Comparison of ENCODE assay signal across 26 cellular contexts in genomic region chr12:110762891-110763290, GRCh38. TPM values are rescaled to one million over a fixed set of nuclear protein-coding genes. Genes with fewer than 3 reads are reported as not detected.
DNase-seq lines count a peak whose midpoint lies in the region; ATAC-seq, FAIRE-seq and TF ChIP-seq lines count a peak whose summit lies in the region.
"Had no signal": no experiment of that assay in that cellular context is flagged by ENCODE, and none has a peak within 500 bp of the region (broad histone marks: within the 10 kb centered on the region; RNA-seq: fewer than 3 reads in every experiment).

No MANE protein-coding gene starts in this region.

- no peak overlapping the region for H2BK5ac ChIP-seq in H1 (ENCODE audit: low read depth, low read length)

- no peak overlapping the region for H3K14ac ChIP-seq in H1 (ENCODE audit: insufficient read length)

- no peak overlapping the region for H3K23ac ChIP-seq in H1 (ENCODE audit: insufficient read length)

- peaks cover 2% of the 10 kb centered on the region for H3K4me1 Mint-ChIP-seq in activated naive CD4-positive, alpha-beta T cell treated with anti-CD3 and anti-CD28 coated beads, Interleukin-2, amount 10 ng/mL, durations not matched to agents 7 days and 5 days
- peaks cover 15% of the 10 kb centered on the region for H3K4me1 Mint-ChIP-seq in activated naive CD4-positive, alpha-beta T cell treated with anti-CD3 and anti-CD28 coated beads for 36 hours (ENCODE audit: low read depth)

- H3K36me3 Mint-ChIP-seq in activated naive CD4-positive, alpha-beta T cell treated with anti-CD3 and anti-CD28 coated beads, Interleukin-2, amount 10 ng/mL, durations not matched to agents 7 days and 5 days = no peaks in the 10 kb centered on the region
- no peaks in the 10 kb centered on the region for H3K36me3 Mint-ChIP-seq in activated naive CD4-positive, alpha-beta T cell treated with anti-CD3 and anti-CD28 coated beads for 36 hours (ENCODE audit: low read depth)
- H3K36me3 Mint-ChIP-seq: brain had no signal

- H3K9me3 ChIP-seq in Karpas-422 (ENCODE audit: low read length) (no peaks in the 10 kb centered on the region), H1 (ENCODE audit: insufficient read depth in 2 of 2, low read depth in 1 of 2, low read length in 1 of 2) (no peaks in the 10 kb centered on the region), osteoblast (ENCODE audit: low read depth, low read length) (no peaks in the 10 kb centered on the region)
- H3K9me3 ChIP-seq: adrenal gland; BLaER1 treated with 17β-estradiol and CSF1 and Interleukin-3, amounts not matched to agents 10 nM and 100 nM; gastroesophageal sphincter; neutrophil; prostate gland; sigmoid colon; upper lobe of left lung had no signal

- H3K27ac ChIP-seq in Karpas-422 (ENCODE audit: low read length) (no peak overlapping the region), H1 (ENCODE audit: low read depth, low read length) (no peak overlapping the region), osteoblast (ENCODE audit: low read depth, low read length) (no peak overlapping the region)
- H3K27ac ChIP-seq: adrenal gland; BLaER1 treated with 17β-estradiol and CSF1 and Interleukin-3, amounts not matched to agents 10 nM and 100 nM; dorsolateral prefrontal cortex; gastroesophageal sphincter; neutrophil; prostate gland; sigmoid colon; upper lobe of left lung had no signal

- H3K4me1 ChIP-seq in Karpas-422 (ENCODE audit: low read length) (peaks cover 11% of the 10 kb centered on the region; the same call in 1 of the 2 replicates), H1 (replicated peaks in 1 of 4; ENCODE audit: control insufficient read depth in 3 of 4, insufficient read depth in 4 of 4, low read length in 3 of 4) (no peaks in the 10 kb centered on the region), osteoblast (ENCODE audit: insufficient read depth, low read length) (no peaks in the 10 kb centered on the region)
- H3K4me1 ChIP-seq: gastroesophageal sphincter, prostate gland, sigmoid colon, upper lobe of left lung had no signal

- POLR2A ChIA-PET in H1 (lab: Charles Lee; ENCODE audit: partially characterized antibody) = no interaction called here

- H3K4me3 Mint-ChIP-seq in activated naive CD4-positive, alpha-beta T cell treated with anti-CD3 and anti-CD28 coated beads, Interleukin-2, amount 10 ng/mL, durations not matched to agents 7 days and 5 days = no peak overlapping the region
- no peak overlapping the region for H3K4me3 Mint-ChIP-seq in activated naive CD4-positive, alpha-beta T cell treated with anti-CD3 and anti-CD28 coated beads for 36 hours
- H3K4me3 Mint-ChIP-seq: brain had no signal

- no peaks in the 10 kb centered on the region for H4K20me1 ChIP-seq in Karpas-422 (ENCODE audit: insufficient read depth, low read depth, low read length)
- H4K20me1 ChIP-seq in H1 (replicated peaks in 1 of 2; ENCODE audit: control insufficient read depth in 1 of 2, insufficient read depth in 2 of 2, low read length in 2 of 2) = no peaks in the 10 kb centered on the region
- no peaks in the 10 kb centered on the region for H4K20me1 ChIP-seq in osteoblast (ENCODE audit: insufficient read depth, low read length)
- H4K20me1 ChIP-seq: BLaER1 treated with 17β-estradiol and CSF1 and Interleukin-3, amounts not matched to agents 10 nM and 100 nM had no signal

- H3K9ac ChIP-seq in Karpas-422 (ENCODE audit: low read length) (no peak overlapping the region), H1 (replicated peaks in 1 of 4; ENCODE audit: extremely low read depth in 1 of 4, low read depth in 3 of 4, low read length in 3 of 4) (no peak overlapping the region)
- H3K9ac ChIP-seq: BLaER1 treated with 17β-estradiol and CSF1 and Interleukin-3, amounts not matched to agents 10 nM and 100 nM had no signal

- no peak overlapping the region for H3K4ac ChIP-seq in H1 (replicated peaks; ENCODE audit: insufficient read length, low read depth, low read length)

- H4K5ac ChIP-seq in H1 (ENCODE audit: insufficient read length, low read depth, low read length) = no peak overlapping the region

- no peak for FAIRE-seq in H1 (lab: Jason Lieb, UNC)

- H3K9me2 ChIP-seq in Karpas-422 (replicated peaks; ENCODE audit: insufficient read depth, low read length) = no peaks in the 10 kb centered on the region

- no peak overlapping the region for H2BK20ac ChIP-seq in H1 (ENCODE audit: low read length)

- TF ChIP-seq POLR2A in H1 (IDR thresholded peaks at IDR 0.05; ENCODE audit: control extremely low read depth in 1 of 2, low read depth in 2 of 2, low read length in 2 of 2) = no peak

- TF ChIP-seq EP300 in H1 (IDR thresholded peaks at IDR 0.05; ENCODE audit: borderline replicate concordance in 1 of 2, low read depth in 2 of 2, low read length in 2 of 2) = no peak

- H2AFZ ChIP-seq in Karpas-422 (ENCODE audit: low read length) = peak overlapping the region; percentile 55; the same call in 1 of the 2 replicates
- H2AFZ ChIP-seq in H1 (ENCODE audit: low read length) = peak overlapping the region; percentile 67
- no peak overlapping the region for H2AFZ ChIP-seq in osteoblast (ENCODE audit: low read length)

- WGBS in H1 (ENCODE audit: extremely low coverage in 1 of 2, insufficient coverage in 1 of 2, insufficient read length in 1 of 2, insufficient replicate concordance in 2 of 2, low coverage in 1 of 2, low lambda C conversion rate in 2 of 2, missing lambda C conversion rate in 1 of 2), 2 experiments = 88% methylated on average over 3 of the region's 3 CpGs; no CpG with 5 or more reads in 1 of the 2 experiments

- peaks cover 12% of the 10 kb centered on the region for H3K27me3 Mint-ChIP-seq in activated naive CD4-positive, alpha-beta T cell treated with anti-CD3 and anti-CD28 coated beads, Interleukin-2, amount 10 ng/mL, durations not matched to agents 7 days and 5 days
- H3K27me3 Mint-ChIP-seq in activated naive CD4-positive, alpha-beta T cell treated with anti-CD3 and anti-CD28 coated beads for 36 hours (ENCODE audit: low read depth) = no peaks in the 10 kb centered on the region
- H3K27me3 Mint-ChIP-seq: brain had no signal

- H3K4me3 ChIP-seq in Karpas-422 (ENCODE audit: low read length) (no peak overlapping the region), H1 (ENCODE audit: extremely low read depth in 1 of 4, insufficient read depth in 2 of 4, low read depth in 3 of 4, low read length in 4 of 4) (no peak overlapping the region), osteoblast (ENCODE audit: insufficient read depth, low read length) (no peak overlapping the region)
- H3K4me3 ChIP-seq: adrenal gland; BLaER1 treated with 17β-estradiol and CSF1 and Interleukin-3, amounts not matched to agents 10 nM and 100 nM; dorsolateral prefrontal cortex; gastroesophageal sphincter; prostate gland; sigmoid colon; upper lobe of left lung had no signal

- TF ChIP-seq CTCF in H1 (IDR thresholded peaks at IDR 0.05; ENCODE audit: control extremely low read depth in 1 of 3, insufficient read depth in 1 of 3, low read depth in 1 of 3, low read length in 3 of 3) (no peak), osteoblast (IDR thresholded peaks at IDR 0.05; ENCODE audit: extremely low read depth, low read depth, low read length) (no peak)

- H3K79me2 ChIP-seq in Karpas-422 (ENCODE audit: low read length) = no peaks in the 10 kb centered on the region
- H3K79me2 ChIP-seq in H1 (ENCODE audit: control insufficient read depth in 1 of 2, insufficient read depth in 2 of 2, low read length in 2 of 2) = no peaks in the 10 kb centered on the region
- no peaks in the 10 kb centered on the region for H3K79me2 ChIP-seq in osteoblast (ENCODE audit: insufficient read depth, low read length)

- no peak overlapping the region for H2BK120ac ChIP-seq in H1 (replicated peaks; ENCODE audit: low read depth, low read length)

- no peak overlapping the region for H3K18ac ChIP-seq in H1 (ENCODE audit: extremely low read depth, low read length)

- peak overlapping the region; percentile 60 for H3K27ac Mint-ChIP-seq in activated naive CD4-positive, alpha-beta T cell treated with anti-CD3 and anti-CD28 coated beads, Interleukin-2, amount 10 ng/mL, durations not matched to agents 7 days and 5 days
- no peak overlapping the region for H3K27ac Mint-ChIP-seq in activated naive CD4-positive, alpha-beta T cell treated with anti-CD3 and anti-CD28 coated beads for 36 hours
- H3K27ac Mint-ChIP-seq: brain had no signal

- H3K36me3 ChIP-seq in Karpas-422 (ENCODE audit: insufficient read depth, low read length) (no peaks in the 10 kb centered on the region), H1 (ENCODE audit: control insufficient read depth in 2 of 4, insufficient read depth in 4 of 4, low read length in 3 of 4) (no peaks in the 10 kb centered on the region), osteoblast (ENCODE audit: insufficient read depth, low read length) (no peaks in the 10 kb centered on the region)
- H3K36me3 ChIP-seq: adrenal gland; BLaER1 treated with 17β-estradiol and CSF1 and Interleukin-3, amounts not matched to agents 10 nM and 100 nM; gastroesophageal sphincter; neutrophil; prostate gland; sigmoid colon; upper lobe of left lung had no signal

- H3K4me2 ChIP-seq in Karpas-422 (ENCODE audit: low read depth, low read length, poor library complexity, severe bottlenecking) = no peak overlapping the region
- H3K4me2 ChIP-seq in H1 (ENCODE audit: insufficient read depth in 1 of 2, low read depth in 2 of 2, low read length in 2 of 2) = no peak overlapping the region
- H3K4me2 ChIP-seq in osteoblast (ENCODE audit: insufficient read depth, low read length) = no peak overlapping the region
- H3K4me2 ChIP-seq: BLaER1 treated with 17β-estradiol and CSF1 and Interleukin-3, amounts not matched to agents 10 nM and 100 nM had no signal

- peak overlapping the region; percentile 80; the same call in 1 of the 2 replicates for H4K8ac ChIP-seq in H1 (ENCODE audit: extremely low read depth, insufficient read depth, low read length)

- CTCF ChIA-PET in activated naive CD4-positive, alpha-beta T cell treated with anti-CD3 and anti-CD28 coated beads, Interleukin-2, amount 10 ng/mL, durations not matched to agents 7 days and 5 days (lab: Charles Lee) = no interaction called here
- CTCF ChIA-PET in activated naive CD4-positive, alpha-beta T cell treated with anti-CD3 and anti-CD28 coated beads for 36 hours (lab: Charles Lee) = no interaction called here
- CTCF ChIA-PET in H1 (lab: Charles Lee; ENCODE audit: partially characterized antibody) = interaction anchor here (1.4 kb wide), 1 partner anchor 66 kb away, joined by 4 read pairs; no protein-coding TSS in a partner anchor

- no peaks in the 10 kb centered on the region for H3K23me2 ChIP-seq in H1 (ENCODE audit: low read depth, low read length)

- no peaks in the 10 kb centered on the region for H3K79me1 ChIP-seq in H1 (ENCODE audit: low read depth, low read length)

- H2AK5ac ChIP-seq in H1 (ENCODE audit: low read depth, low read length) = no peak overlapping the region

- TF ChIP-seq RAD21 in H1 (IDR thresholded peaks at IDR 0.05 in 1 of 2, conservative IDR thresholded peaks at IDR 0.05 in 1 of 2; ENCODE audit: low read depth in 2 of 2, low read length in 2 of 2) = no peak

- peak; percentile 82 for ATAC-seq in stimulated activated naive CD8-positive, alpha-beta T cell treated with anti-CD3 and anti-CD28 coated beads, Interleukin-15, Interleukin-2, amounts not matched to agents 100 U/mL and 50 U/mL, for 24 hours
- ATAC-seq: gastroesophageal sphincter, left lobe of liver had no signal

- no peak for DNase-seq in activated naive CD4-positive, alpha-beta T cell treated with anti-CD3 and anti-CD28 coated beads, Interleukin-2, amount 10 ng/mL, durations not matched to agents 7 days and 5 days
- DNase-seq in activated naive CD4-positive, alpha-beta T cell treated with anti-CD3 and anti-CD28 coated beads for 36 hours = no peak
- DNase-seq in Karpas-422 = peak; percentile 62
- no peak for DNase-seq in H1 (ENCODE audit: low read depth in 1 of 2, low spot score in 2 of 2)
- DNase-seq in stimulated activated naive CD8-positive, alpha-beta T cell treated with anti-CD3 and anti-CD28 coated beads, Interleukin-15, Interleukin-2, amounts not matched to agents 100 U/mL and 50 U/mL, for 24 hours = no peak
- no peak for DNase-seq in activated CD4-positive, CD25-positive, alpha-beta regulatory T cell (lab: John Stamatoyannopoulos, UW)
- no peak for DNase-seq in osteoblast (ENCODE audit: insufficient read length, low spot score, missing footprints)
- DNase-seq: activated effector memory CD4-positive, alpha-beta T cell treated with Interleukin-2 at 50 U/mL for 16 hours; adrenal gland; cerebellar nuclear complex; DMS53; dorsolateral prefrontal cortex; GDM1; mesenchymal stem cell; NCI-H1436; NCI-H345; RPMI8226; sigmoid colon; T-helper 1 cell; upper lobe of left lung had no signal

- H3K27me3 ChIP-seq in Karpas-422 (ENCODE audit: low read length) (no peaks in the 10 kb centered on the region), H1 (replicated peaks in 1 of 4; ENCODE audit: control insufficient read depth in 3 of 4, extremely low read depth in 1 of 4, insufficient read depth in 3 of 4, low read length in 3 of 4) (no peaks in the 10 kb centered on the region), osteoblast (ENCODE audit: insufficient read depth, low read length) (no peaks in the 10 kb centered on the region)
- H3K27me3 ChIP-seq: adrenal gland; BLaER1 treated with 17β-estradiol and CSF1 and Interleukin-3, amounts not matched to agents 10 nM and 100 nM; dorsolateral prefrontal cortex; sigmoid colon; upper lobe of left lung had no signal

- no peak overlapping the region for H3K56ac ChIP-seq in H1 (replicated peaks; ENCODE audit: insufficient read length, low read depth, low read length)

- H3K9me3 Mint-ChIP-seq in activated naive CD4-positive, alpha-beta T cell treated with anti-CD3 and anti-CD28 coated beads, Interleukin-2, amount 10 ng/mL, durations not matched to agents 7 days and 5 days = no peaks in the 10 kb centered on the region
- H3K9me3 Mint-ChIP-seq in activated naive CD4-positive, alpha-beta T cell treated with anti-CD3 and anti-CD28 coated beads for 36 hours = no peaks in the 10 kb centered on the region

- H4K91ac ChIP-seq in H1 (replicated peaks; ENCODE audit: insufficient read length, low read length) = no peak overlapping the region

- intact Hi-C loops in activated naive CD4-positive, alpha-beta T cell treated with anti-CD3 and anti-CD28 coated beads for 36 hours (cut with micrococcal nuclease) = no loop called here

- no peak overlapping the region for H2BK15ac ChIP-seq in H1 (ENCODE audit: low read length)

- H2BK12ac ChIP-seq in H1 (ENCODE audit: low read depth, low read length) = no peak overlapping the region

RNA-seq across cellular contexts. Expression of gene PPP1CC, which starts 20.2 kb away (rescaled TPM):
- 100 to 1,000 TPM; 280 to 285 TPM for total RNA-seq in activated naive CD4-positive, alpha-beta T cell treated with anti-CD3 and anti-CD28 coated beads for 36 hours
- 128 and 248 TPM in 2 replicates for total RNA-seq in Karpas-422 (2014; rRNA removed; shearing (Covaris generic); ENCODE audit: low replicate concordance)
- total RNA-seq in H1 (2021; fragmentation: NEBNext Ultra II Directional; extraction: Animal tissue kit (Norgen Biotek cat#: 25700)) = 335 and 350 TPM in 2 replicates
- polyA plus RNA-seq in H1 (2011; rRNA removed) = 109 and 193 TPM in 2 replicates
- polyA plus RNA-seq in H1 (2011; cell fraction: cytosol; rRNA removed) = 216 TPM
- 71.9 TPM for polyA plus RNA-seq in H1 (2011; cell fraction: nucleus; rRNA removed)
- 227 to 289 TPM (median 267 TPM) in 4 replicates for polyA plus RNA-seq in H1 (2012, experiment 1 of 2)
- 41.5 TPM for polyA plus RNA-seq in H1 (2012, experiment 2 of 2)
- polyA plus RNA-seq in H1 (2013, experiment 1 of 2) = 220 TPM
- 229 TPM for polyA plus RNA-seq in H1 (2013, experiment 2 of 2)
- 220 and 313 TPM in 2 replicates for polyA minus RNA-seq in H1 (2011; rRNA and poly(A)+ RNA removed)
- 137 TPM for polyA minus RNA-seq in H1 (2011; cell fraction: cytosol; rRNA and poly(A)+ RNA removed)
- polyA minus RNA-seq in H1 (2011; cell fraction: nucleus; rRNA and poly(A)+ RNA removed) = 129 TPM
- total RNA-seq in osteoblast = 107 and 114 TPM in 2 replicates
